1 cellular context compared by ENCODE assay signal in the genomic region with DNA sequence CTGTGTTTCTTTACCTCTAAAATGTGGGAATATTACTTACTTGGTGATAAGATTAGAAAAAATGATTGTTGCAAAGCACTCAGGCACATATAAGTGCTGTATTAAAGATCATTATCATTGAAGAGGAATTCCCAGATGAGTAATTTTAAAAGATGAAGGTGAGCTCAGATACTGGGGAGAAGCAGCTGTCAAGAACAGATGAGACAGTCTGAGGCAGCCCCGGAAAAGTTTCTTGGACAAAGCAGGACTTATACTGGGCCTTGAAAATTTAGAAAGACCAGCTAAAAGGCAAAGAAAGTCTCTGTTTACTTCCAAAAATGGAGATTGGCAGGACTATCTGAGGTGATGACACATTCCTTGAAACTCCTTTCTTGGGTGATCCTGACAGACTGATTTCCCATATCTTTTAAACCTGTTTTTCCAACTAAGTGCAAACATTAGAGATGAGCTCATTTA.
TF ChIP-seq lines count a peak whose summit lies in the region.

No MANE protein-coding gene starts in this region.

TF ChIP-seq in K562, 482 proteins besides CTCF, POLR2A, EP300 and RAD21 (continued from another document):
- TF ChIP-seq, protein P1, sequence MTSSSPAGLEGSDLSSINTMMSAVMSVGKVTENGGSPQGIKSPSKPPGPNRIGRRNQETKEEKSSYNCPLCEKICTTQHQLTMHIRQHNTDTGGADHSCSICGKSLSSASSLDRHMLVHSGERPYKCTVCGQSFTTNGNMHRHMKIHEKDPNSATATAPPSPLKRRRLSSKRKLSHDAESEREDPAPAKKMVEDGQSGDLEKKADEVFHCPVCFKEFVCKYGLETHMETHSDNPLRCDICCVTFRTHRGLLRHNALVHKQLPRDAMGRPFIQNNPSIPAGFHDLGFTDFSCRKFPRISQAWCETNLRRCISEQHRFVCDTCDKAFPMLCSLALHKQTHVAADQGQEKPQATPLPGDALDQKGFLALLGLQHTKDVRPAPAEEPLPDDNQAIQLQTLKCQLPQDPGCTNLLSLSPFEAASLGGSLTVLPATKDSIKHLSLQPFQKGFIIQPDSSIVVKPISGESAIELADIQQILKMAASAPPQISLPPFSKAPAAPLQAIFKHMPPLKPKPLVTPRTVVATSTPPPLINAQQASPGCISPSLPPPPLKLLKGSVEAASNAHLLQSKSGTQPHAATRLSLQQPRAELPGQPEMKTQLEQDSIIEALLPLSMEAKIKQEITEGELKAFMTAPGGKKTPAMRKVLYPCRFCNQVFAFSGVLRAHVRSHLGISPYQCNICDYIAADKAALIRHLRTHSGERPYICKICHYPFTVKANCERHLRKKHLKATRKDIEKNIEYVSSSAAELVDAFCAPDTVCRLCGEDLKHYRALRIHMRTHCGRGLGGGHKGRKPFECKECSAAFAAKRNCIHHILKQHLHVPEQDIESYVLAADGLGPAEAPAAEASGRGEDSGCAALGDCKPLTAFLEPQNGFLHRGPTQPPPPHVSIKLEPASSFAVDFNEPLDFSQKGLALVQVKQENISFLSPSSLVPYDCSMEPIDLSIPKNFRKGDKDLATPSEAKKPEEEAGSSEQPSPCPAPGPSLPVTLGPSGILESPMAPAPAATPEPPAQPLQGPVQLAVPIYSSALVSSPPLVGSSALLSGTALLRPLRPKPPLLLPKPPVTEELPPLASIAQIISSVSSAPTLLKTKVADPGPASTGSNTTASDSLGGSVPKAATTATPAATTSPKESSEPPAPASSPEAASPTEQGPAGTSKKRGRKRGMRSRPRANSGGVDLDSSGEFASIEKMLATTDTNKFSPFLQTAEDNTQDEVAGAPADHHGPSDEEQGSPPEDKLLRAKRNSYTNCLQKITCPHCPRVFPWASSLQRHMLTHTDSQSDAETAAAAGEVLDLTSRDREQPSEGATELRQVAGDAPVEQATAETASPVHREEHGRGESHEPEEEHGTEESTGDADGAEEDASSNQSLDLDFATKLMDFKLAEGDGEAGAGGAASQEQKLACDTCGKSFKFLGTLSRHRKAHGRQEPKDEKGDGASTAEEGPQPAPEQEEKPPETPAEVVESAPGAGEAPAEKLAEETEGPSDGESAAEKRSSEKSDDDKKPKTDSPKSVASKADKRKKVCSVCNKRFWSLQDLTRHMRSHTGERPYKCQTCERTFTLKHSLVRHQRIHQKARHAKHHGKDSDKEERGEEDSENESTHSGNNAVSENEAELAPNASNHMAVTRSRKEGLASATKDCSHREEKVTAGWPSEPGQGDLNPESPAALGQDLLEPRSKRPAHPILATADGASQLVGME (CRISPR knock-in tag; IDR thresholded peaks at IDR 0.05): no peak
- peak; percentile 95 for TF ChIP-seq ZNF239 (CRISPR knock-in tag; IDR thresholded peaks at IDR 0.05)
- TF ChIP-seq, protein P2, sequence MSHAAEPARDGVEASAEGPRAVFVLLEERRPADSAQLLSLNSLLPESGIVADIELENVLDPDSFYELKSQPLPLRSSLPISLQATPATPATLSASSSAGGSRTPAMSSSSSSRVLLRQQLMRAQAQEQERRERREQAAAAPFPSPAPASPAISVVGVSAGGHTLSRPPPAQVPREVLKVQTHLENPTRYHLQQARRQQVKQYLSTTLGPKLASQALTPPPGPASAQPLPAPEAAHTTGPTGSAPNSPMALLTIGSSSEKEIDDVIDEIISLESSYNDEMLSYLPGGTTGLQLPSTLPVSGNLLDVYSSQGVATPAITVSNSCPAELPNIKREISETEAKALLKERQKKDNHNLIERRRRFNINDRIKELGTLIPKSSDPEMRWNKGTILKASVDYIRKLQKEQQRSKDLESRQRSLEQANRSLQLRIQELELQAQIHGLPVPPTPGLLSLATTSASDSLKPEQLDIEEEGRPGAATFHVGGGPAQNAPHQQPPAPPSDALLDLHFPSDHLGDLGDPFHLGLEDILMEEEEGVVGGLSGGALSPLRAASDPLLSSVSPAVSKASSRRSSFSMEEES (CRISPR knock-in tag; IDR thresholded peaks at IDR 0.05): no peak
